ENCODE assay signal across 10 cellular contexts in genomic region chr7:47937065-47937687, GRCh38.
DNase-seq lines count a peak whose midpoint lies in the region; ATAC-seq and TF ChIP-seq lines count a peak whose summit lies in the region.
"Had no signal": no experiment of that assay in that cellular context is flagged by ENCODE, and none has a peak within 500 bp of the region (broad histone marks: within the 10 kb centered on the region; RNA-seq: fewer than 3 reads in every experiment).

No MANE protein-coding gene starts in this region.

- in situ Hi-C loops in KBM-7 (cut with MboI; ENCODE audit: low pct_unique_long_range_greater_than_20kb, low sequenced_read_pairs) = no loop called here

- TF ChIP-seq POLR2A in erythroblast (IDR thresholded peaks at IDR 0.05; ENCODE audit: low read length) = no peak

- peak; percentile 68 to 80 for ATAC-seq in activated CD4-positive, CD25-positive, alpha-beta regulatory T cell treated with anti-CD3 and anti-CD28 coated beads, Interleukin-2, amount 50 U/mL, for 24 hours
- ATAC-seq in GM21737 (IDR thresholded peaks at IDR 0.05; ENCODE audit: unreplicated experiment) = peak; percentile 93

- no peak for DNase-seq in activated CD4-positive, CD25-positive, alpha-beta regulatory T cell (lab: John Stamatoyannopoulos, UW)
- DNase-seq in KBM-7 (peak; percentile 37), retina (peak; percentile 26), SIG-M5 (lab: John Stamatoyannopoulos, UW) (no peak), erythroblast (lab: John Stamatoyannopoulos, UW) (no peak), amygdala (lab: John Stamatoyannopoulos, UW) (no peak)
- DNase-seq: MG63, substantia nigra had no signal

Comparison
In these comparisons a context has a peak if more than half of its experiments do, and no peak if none do; other contexts are left out.
1. DNase-seq: peak in KBM-7 (single experiment) and retina (single experiment); none in activated CD4-positive, CD25-positive, alpha-beta regulatory T cell (0 of 4), SIG-M5 (single experiment), erythroblast (0 of 2) and amygdala (0 of 56).